ENCODE assay signal across 11 cellular contexts in genomic region chr3:133464573-133464972, GRCh38.
A peak's percentile ranks its signal among the peaks of the same experiment; 100 is the strongest.
DNase-seq lines count a peak whose midpoint lies in the region; FAIRE-seq and TF ChIP-seq lines count a peak whose summit lies in the region.
"Had no signal": no experiment of that assay in that cellular context is flagged by ENCODE, and none has a peak within 500 bp of the region (broad histone marks: within the 10 kb centered on the region; RNA-seq: fewer than 3 reads in every experiment).

No MANE protein-coding gene starts in this region.

- H3K36me3 Mint-ChIP-seq in endodermal cell (ENCODE audit: low read depth) (no peaks in the 10 kb centered on the region), endothelial cell (ENCODE audit: low read depth, unreplicated experiment) (no peaks in the 10 kb centered on the region)

- H3K9me2 ChIP-seq in hepatocyte (replicated peaks; ENCODE audit: insufficient read depth): no peaks in the 10 kb centered on the region

- H2AFZ ChIP-seq in hepatocyte: no peak overlapping the region

- H3K36me3 ChIP-seq in endodermal cell (ENCODE audit: control insufficient read depth, insufficient read depth, low read length) (no peaks in the 10 kb centered on the region), hepatocyte (replicated peaks; ENCODE audit: insufficient read depth, low read depth) (no peaks in the 10 kb centered on the region)
- H3K36me3 ChIP-seq: colonic mucosa had no signal

- H3K4me3 ChIP-seq in GM12865 (ENCODE audit: low read depth, low read length): no peak overlapping the region
- H3K4me3 ChIP-seq in endodermal cell (ENCODE audit: low read length): no peak overlapping the region
- no peak overlapping the region for H3K4me3 ChIP-seq in hepatocyte
- H3K4me3 ChIP-seq: colonic mucosa had no signal

- H3K27me3 ChIP-seq in endodermal cell (ENCODE audit: control insufficient read depth, insufficient read depth, low read length, poor library complexity, severe bottlenecking) (no peaks in the 10 kb centered on the region), hepatocyte (no peaks in the 10 kb centered on the region)
- H3K27me3 ChIP-seq: colonic mucosa had no signal

- no peak overlapping the region for H3K4me3 Mint-ChIP-seq in endodermal cell
- H3K4me3 Mint-ChIP-seq in endothelial cell (ENCODE audit: unreplicated experiment): no peak overlapping the region

- H3K9me3 Mint-ChIP-seq in endodermal cell: no peaks in the 10 kb centered on the region
- H3K9me3 Mint-ChIP-seq in endothelial cell (ENCODE audit: unreplicated experiment): no peaks in the 10 kb centered on the region

- DNase-seq in GM12865 (ENCODE audit: low read depth): peak; percentile 59
- peak; percentile 6 for DNase-seq in NCI-H524 treated with DMSO at 0.1 percent for 48 hours (lab: John Stamatoyannopoulos, UW)
- DNase-seq in endodermal cell: no peak
- no peak for DNase-seq in endothelial cell (ENCODE audit: low spot score)
- no peak for DNase-seq in hepatocyte (ENCODE audit: low spot score)
- DNase-seq in urothelium cell line (ENCODE audit: low spot score): no peak
- DNase-seq in activated gamma-delta T cell (lab: John Stamatoyannopoulos, UW): no peak
- DNase-seq: colonic mucosa; occipital lobe; stimulated activated naive CD4-positive, alpha-beta T cell treated with Interleukin-2 at 50 U/mL for 16 hours had no signal

- peaks cover 20% of the 10 kb centered on the region for H3K4me1 Mint-ChIP-seq in endodermal cell
- H3K4me1 Mint-ChIP-seq in endothelial cell (ENCODE audit: unreplicated experiment): peaks cover 3% of the 10 kb centered on the region

- H3K9ac ChIP-seq in endodermal cell (ENCODE audit: extremely low read depth, low read length, poor library complexity, severe bottlenecking): no peak overlapping the region

- H3K4me2 ChIP-seq in hepatocyte: no peak overlapping the region

- H4K20me1 ChIP-seq in hepatocyte (ENCODE audit: insufficient read depth, poor library complexity, severe bottlenecking): no peaks in the 10 kb centered on the region

- peaks cover 3% of the 10 kb centered on the region for H3K4me1 ChIP-seq in endodermal cell (ENCODE audit: control insufficient read depth, insufficient read depth, low read length)
- H3K4me1 ChIP-seq in hepatocyte (ENCODE audit: insufficient read depth): peaks cover 17% of the 10 kb centered on the region

- TF ChIP-seq CTCF in 22Rv1 (IDR thresholded peaks at IDR 0.05) (peak; percentile 28; the same call in 1 of the 2 replicates), GM12865 (IDR thresholded peaks at IDR 0.05; ENCODE audit: insufficient read depth, low read depth, low read length, missing control alignments) (peak; percentile 23), endodermal cell (conservative IDR thresholded peaks at IDR 0.05) (peak; percentile 46), endothelial cell (IDR thresholded peaks at IDR 0.05; ENCODE audit: unreplicated experiment) (no peak), hepatocyte (IDR thresholded peaks at IDR 0.05; ENCODE audit: poor library complexity) (no peak)

- H3K79me2 ChIP-seq in hepatocyte: no peaks in the 10 kb centered on the region

- no peak for FAIRE-seq in urothelium cell line (lab: Jason Lieb, UNC)

- H3K9me3 ChIP-seq in endodermal cell (ENCODE audit: control insufficient read depth, low read length): no peaks in the 10 kb centered on the region
- no peaks in the 10 kb centered on the region for H3K9me3 ChIP-seq in hepatocyte (ENCODE audit: low read depth)
- H3K9me3 ChIP-seq: colonic mucosa had no signal

- H3K27ac ChIP-seq in 22Rv1 (no peak overlapping the region), endodermal cell (ENCODE audit: low read depth, low read length) (no peak overlapping the region), hepatocyte (no peak overlapping the region)
- H3K27ac ChIP-seq: colonic mucosa had no signal

- 80 to 96% methylated on average over 1 of the region's 1 CpG for whole genome bisulfite sequencing in endodermal cell (ENCODE audit: insufficient coverage in 1 of 2, insufficient read length in 1 of 2), 2 experiments
- WGBS in hepatocyte (ENCODE audit: low lambda C conversion rate, missing lambda C conversion rate): 94% methylated on average over 1 of the region's 1 CpG

- H3K27me3 Mint-ChIP-seq in endodermal cell (ENCODE audit: insufficient read depth): no peaks in the 10 kb centered on the region
- H3K27me3 Mint-ChIP-seq in endothelial cell (ENCODE audit: unreplicated experiment): peaks cover 3% of the 10 kb centered on the region

- H3K27ac Mint-ChIP-seq in endodermal cell: no peak overlapping the region
- H3K27ac Mint-ChIP-seq in endothelial cell (ENCODE audit: unreplicated experiment): no peak overlapping the region

Comparison
In these comparisons a context has a peak if more than half of its experiments do, and no peak if none do; other contexts are left out.
1. CTCF ChIP-seq: peak in 22Rv1 (single experiment), GM12865 (single experiment) and endodermal cell (single experiment); none in endothelial cell (single experiment) and hepatocyte (single experiment).
2. DNase-seq: peak in GM12865 (single experiment) and NCI-H524 treated with DMSO at 0.1 percent for 48 hours (single experiment); none in endodermal cell (single experiment), endothelial cell (single experiment), hepatocyte (single experiment), urothelium cell line (single experiment) and activated gamma-delta T cell (single experiment).